39 cellular contexts compared by ENCODE assay signal in the genomic region with DNA sequence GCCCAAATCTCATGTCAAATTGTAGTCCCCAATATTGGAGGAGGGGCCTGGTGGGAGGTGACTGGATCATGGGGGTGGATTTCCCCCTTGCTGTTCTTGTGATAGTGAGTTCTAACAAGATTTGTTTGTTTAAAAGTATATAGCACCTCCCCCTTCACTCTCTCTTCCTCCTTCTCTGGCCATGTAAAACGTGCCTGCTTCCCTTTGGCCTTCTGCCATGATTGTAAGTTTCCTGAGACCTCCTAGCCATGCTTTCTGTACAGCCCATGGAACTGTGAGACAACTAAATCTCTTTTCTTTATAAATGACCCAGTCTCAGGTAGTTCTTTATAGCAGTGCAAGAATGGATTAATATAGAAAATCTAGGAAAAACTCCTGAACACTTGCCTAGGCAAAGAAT.
"Had no signal": no experiment of that assay in that cellular context is flagged by ENCODE, and none has a peak within 500 bp of the region (broad histone marks: within the 10 kb centered on the region; RNA-seq: fewer than 3 reads in every experiment).

No MANE protein-coding gene starts in this region.

- DNase-seq: activated effector memory CD4-positive, alpha-beta T cell treated with anti-CD3 and anti-CD28 coated beads, Interleukin-2, amount 50 U/mL, for 16 hours; activated effector memory CD4-positive, alpha-beta T cell treated with Interleukin-2 at 50 U/mL for 16 hours; activated gamma-delta T cell; activated gamma-delta T cell treated with Interleukin-2 at 50 U/mL for 16 hours; activated naive CD4-positive, alpha-beta T cell; activated naive CD4-positive, alpha-beta T cell treated with anti-CD3 and anti-CD28 coated beads for 36 hours; activated naive CD4-positive, alpha-beta T cell treated with anti-CD3 and anti-CD28 coated beads, Interleukin-2, amount 10 ng/mL, durations not matched to agents 7 days and 5 days; activated naive CD4-positive, alpha-beta T cell treated with anti-CD3 and anti-CD28 coated beads, Interleukin-2, amount 50 U/mL, for 16 hours; activated naive CD4-positive, alpha-beta T cell treated with Interleukin-2 at 50 U/mL for 16 hours; activated naive CD8-positive, alpha-beta T cell treated with anti-CD3 and anti-CD28 coated beads for 36 hours; activated T-cell treated with anti-CD3 and anti-CD28 coated beads, Interleukin-2, amount 50 U/mL, for 1 hour; activated T-cell treated with anti-CD3 and anti-CD28 coated beads, Interleukin-2, amount 50 U/mL, for 24 hours; activated T-cell treated with anti-CD3 and anti-CD28 coated beads, Interleukin-2, amount 50 U/mL, for 4 hours; activated T-cell treated with anti-CD3 and anti-CD28 coated beads, Interleukin-2, amount 50 U/mL, for 48 hours; activated T-cell treated with anti-CD3 and anti-CD28 coated beads, Interleukin-2, amount 50 U/mL, for 72 hours; adrenal gland; amniotic stem cell; amygdala; anterior cingulate cortex; aorta; body of pancreas; brain microvascular endothelial cell; caudate nucleus; central memory CD4-positive, alpha-beta T cell; cerebellar nuclear complex had no signal

- H3K36me3 ChIP-seq: adrenal gland, ascending aorta, brain microvascular endothelial cell, breast epithelium, cardiac muscle cell had no signal

- H3K36me3 Mint-ChIP-seq: activated naive CD4-positive, alpha-beta T cell treated with anti-CD3 and anti-CD28 coated beads, Interleukin-2, amount 10 ng/mL, durations not matched to agents 7 days and 5 days; activated naive CD4-positive, alpha-beta T cell treated with anti-CD3 and anti-CD28 coated beads, Interleukin-2, amount 50 U/mL, for 24 hours; activated naive CD8-positive, alpha-beta T cell; activated naive CD8-positive, alpha-beta T cell treated with anti-CD3 and anti-CD28 coated beads for 36 hours had no signal

- H3K9me3 Mint-ChIP-seq: activated naive CD4-positive, alpha-beta T cell treated with anti-CD3 and anti-CD28 coated beads, Interleukin-2, amount 10 ng/mL, durations not matched to agents 7 days and 5 days had no signal

- H3K4me1 Mint-ChIP-seq: activated naive CD4-positive, alpha-beta T cell treated with anti-CD3 and anti-CD28 coated beads, Interleukin-2, amount 10 ng/mL, durations not matched to agents 7 days and 5 days; activated naive CD4-positive, alpha-beta T cell treated with anti-CD3 and anti-CD28 coated beads, Interleukin-2, amount 50 U/mL, for 24 hours; activated naive CD8-positive, alpha-beta T cell treated with anti-CD3 and anti-CD28 coated beads for 36 hours; activated T-helper 17 cell treated with anti-CD3 and anti-CD28 coated beads, Interleukin-2, amount 50 U/mL, for 72 hours; central memory CD8-positive, alpha-beta T cell had no signal

- H3K4me1 ChIP-seq: adrenal gland, ascending aorta, body of pancreas, breast epithelium had no signal

- H3K27ac Mint-ChIP-seq: activated naive CD4-positive, alpha-beta T cell treated with anti-CD3 and anti-CD28 coated beads for 36 hours; activated naive CD4-positive, alpha-beta T cell treated with anti-CD3 and anti-CD28 coated beads, Interleukin-2, amount 10 ng/mL, durations not matched to agents 7 days and 5 days; activated naive CD4-positive, alpha-beta T cell treated with anti-CD3 and anti-CD28 coated beads, Interleukin-2, amount 50 U/mL, for 24 hours; activated naive CD4-positive, alpha-beta T cell treated with anti-CD3 and anti-CD28 coated beads, Interleukin-2, amount 50 U/mL, for 72 hours; activated naive CD8-positive, alpha-beta T cell; activated naive CD8-positive, alpha-beta T cell treated with anti-CD3 and anti-CD28 coated beads for 36 hours; activated T-cell treated with anti-CD3 and anti-CD28 coated beads, Interleukin-2, amount 50 U/mL, for 24 hours; activated T-cell treated with anti-CD3 and anti-CD28 coated beads, Interleukin-2, amount 50 U/mL, for 72 hours; activated T-helper 1 cell treated with anti-CD3 and anti-CD28 coated beads, Interleukin-12 subunit alpha, Interleukin-12 subunit beta, Interleukin-2, Interleukin-4 antibody, amounts not matched to agents 30 ng/mL and 10 ng/mL and 1 ng/mL, durations not matched to agents 14 hours and 24 hours and 36 hours; activated T-helper 17 cell treated with anti-CD3 and anti-CD28 coated beads, Interleukin-2, amount 50 U/mL, for 72 hours; activated T-helper 2 cell treated with anti-CD3 and anti-CD28 coated beads, Interferon-gamma antibody, Interleukin-2, Interleukin-4, amounts not matched to agents 10 μg/mL and 5 μg/mL and 100 μg/mL, durations not matched to agents 14 hours and 24 hours and 36 hours; brain had no signal

- ATAC-seq: activated naive CD4-positive, alpha-beta T cell treated with anti-CD3 and anti-CD28 coated beads, Interleukin-2, amount 50 U/mL, for 72 hours; activated T-cell treated with anti-CD3 and anti-CD28 coated beads, Interleukin-2, amount 50 U/mL, for 4 hours; activated T-cell treated with anti-CD3 and anti-CD28 coated beads, Interleukin-2, amount 50 U/mL, for 72 hours; activated T-helper 17 cell treated with anti-CD3 and anti-CD28 coated beads, Interleukin-2, amount 50 U/mL, for 72 hours; body of pancreas had no signal

- H3K27me3 Mint-ChIP-seq: activated naive CD4-positive, alpha-beta T cell treated with anti-CD3 and anti-CD28 coated beads, Interleukin-2, amount 10 ng/mL, durations not matched to agents 7 days and 5 days had no signal

- H3K27me3 ChIP-seq: adrenal gland, ascending aorta, body of pancreas, brain microvascular endothelial cell, breast epithelium, cardiac muscle cell had no signal

- H3K4me3 Mint-ChIP-seq: activated naive CD4-positive, alpha-beta T cell treated with anti-CD3 and anti-CD28 coated beads for 36 hours; activated naive CD4-positive, alpha-beta T cell treated with anti-CD3 and anti-CD28 coated beads, Interleukin-2, amount 10 ng/mL, durations not matched to agents 7 days and 5 days; activated naive CD4-positive, alpha-beta T cell treated with anti-CD3 and anti-CD28 coated beads, Interleukin-2, amount 50 U/mL, for 24 hours; activated naive CD8-positive, alpha-beta T cell; activated naive CD8-positive, alpha-beta T cell treated with anti-CD3 and anti-CD28 coated beads for 36 hours; activated T-cell treated with anti-CD3 and anti-CD28 coated beads, Interleukin-2, amount 50 U/mL, for 24 hours; activated T-cell treated with anti-CD3 and anti-CD28 coated beads, Interleukin-2, amount 50 U/mL, for 4 hours; activated T-cell treated with anti-CD3 and anti-CD28 coated beads, Interleukin-2, amount 50 U/mL, for 72 hours; activated T-helper 1 cell treated with anti-CD3 and anti-CD28 coated beads, Interleukin-12 subunit alpha, Interleukin-12 subunit beta, Interleukin-2, Interleukin-4 antibody, amounts not matched to agents 30 ng/mL and 10 ng/mL and 1 ng/mL, durations not matched to agents 14 hours and 24 hours and 36 hours; activated T-helper 17 cell treated with anti-CD3 and anti-CD28 coated beads, Interleukin-2, amount 50 U/mL, for 72 hours; brain; central memory CD8-positive, alpha-beta T cell had no signal

- H3K4me3 ChIP-seq: adrenal gland, ascending aorta, body of pancreas, breast epithelium, cardiac muscle cell had no signal

- FAIRE-seq: astrocyte, bronchial epithelial cell, colon had no signal

- H3K27ac ChIP-seq: adrenal gland, ascending aorta, body of pancreas, brain microvascular endothelial cell, breast epithelium, cardiac muscle cell had no signal
